29 cellular contexts compared by ENCODE assay signal in genomic region chr13:114017966-114018365, GRCh38. TPM values are rescaled to one million over a fixed set of nuclear protein-coding genes. Genes with fewer than 3 reads are reported as not detected.
"Had no signal": no experiment of that assay in that cellular context is flagged by ENCODE, and none has a peak within 500 bp of the region (broad histone marks: within the 10 kb centered on the region; RNA-seq: fewer than 3 reads in every experiment).

No MANE protein-coding gene starts in this region.

- H3K27ac ChIP-seq: breast epithelium, parathyroid adenoma, psoas muscle, testis, transverse colon had no signal

- H3K4me1 ChIP-seq: breast epithelium, parathyroid adenoma, psoas muscle, testis had no signal

- H3K4me3 Mint-ChIP-seq: activated CD4-positive, alpha-beta memory T cell treated with anti-CD3 and anti-CD28 coated beads for 36 hours; activated CD4-positive, alpha-beta T cell treated with anti-CD3 and anti-CD28 coated beads, Interleukin-2, amount 10 ng/mL, durations not matched to agents 24 days and 14 days; activated T-cell treated with anti-CD3 and anti-CD28 coated beads, Interleukin-2, amount 50 U/mL, for 4 hours; activated T-helper 17 cell treated with anti-CD3 and anti-CD28 coated beads, Interleukin-2, amount 50 U/mL, for 72 hours; central memory CD8-positive, alpha-beta T cell; dendritic cell treated with granulocyte-macrophage colony-stimulating factor and Interleukin-4, amounts not matched to agents 40 ng/mL and 50 ng/mL, for 4 days; endodermal cell; immature natural killer cell had no signal

- H3K27ac Mint-ChIP-seq: activated CD4-positive, alpha-beta memory T cell treated with anti-CD3 and anti-CD28 coated beads for 36 hours; activated CD4-positive, alpha-beta T cell treated with anti-CD3 and anti-CD28 coated beads, Interleukin-2, amount 10 ng/mL, durations not matched to agents 24 days and 14 days; activated T-helper 17 cell treated with anti-CD3 and anti-CD28 coated beads, Interleukin-2, amount 50 U/mL, for 72 hours; dendritic cell treated with granulocyte-macrophage colony-stimulating factor and Interleukin-4, amounts not matched to agents 40 ng/mL and 50 ng/mL, for 4 days; endodermal cell had no signal

- H3K27me3 Mint-ChIP-seq: activated CD4-positive, alpha-beta memory T cell treated with anti-CD3 and anti-CD28 coated beads for 36 hours; activated CD4-positive, alpha-beta T cell treated with anti-CD3 and anti-CD28 coated beads, Interleukin-2, amount 10 ng/mL, durations not matched to agents 24 days and 14 days; activated T-helper 17 cell treated with anti-CD3 and anti-CD28 coated beads, Interleukin-2, amount 50 U/mL, for 72 hours; central memory CD8-positive, alpha-beta T cell; dendritic cell treated with granulocyte-macrophage colony-stimulating factor and Interleukin-4, amounts not matched to agents 40 ng/mL and 50 ng/mL, for 4 days had no signal

- DNase-seq: activated CD4-positive, alpha-beta memory T cell treated with anti-CD3 and anti-CD28 coated beads for 36 hours; activated CD4-positive, alpha-beta T cell treated with anti-CD3 and anti-CD28 coated beads, Interleukin-2, amount 10 ng/mL, durations not matched to agents 24 days and 14 days; activated CD4-positive, CD25-positive, alpha-beta regulatory T cell treated with anti-CD3 and anti-CD28 coated beads, Interleukin-2, amount 50 U/mL, for 72 hours; activated CD8-positive, alpha-beta memory T cell treated with anti-CD3 and anti-CD28 coated beads, Interleukin-2, amount 50 U/mL, for 4 hours; activated gamma-delta T cell treated with Interleukin-2 at 50 U/mL for 16 hours; activated T-cell treated with anti-CD3 and anti-CD28 coated beads, Interleukin-2, amount 50 U/mL, for 4 hours; endodermal cell; foreskin fibroblast; hippocampal formation; immature natural killer cell; kidney; occipital lobe; stimulated activated CD4-positive, alpha-beta T cell treated with anti-CD3 and anti-CD28 coated beads, Interleukin-1b, Interleukin-23, amount 100 ng/mL, for 48 hours; stimulated activated CD4-positive, alpha-beta T cell treated with anti-CD3 and anti-CD28 coated beads, Interleukin-4, amount 100 ng/mL, for 4 hours; stimulated activated CD8-positive, alpha-beta memory T cell treated with anti-CD3 and anti-CD28 coated beads, Interleukin-4, amount 100 ng/mL, for 48 hours; stimulated activated naive CD4-positive, alpha-beta T cell; T-helper 2 cell; testis; transverse colon had no signal

- H3K27me3 ChIP-seq: breast epithelium, testis, transverse colon had no signal

- H3K9me3 ChIP-seq: breast epithelium, psoas muscle, testis, transverse colon had no signal

- H3K4me3 ChIP-seq: breast epithelium, psoas muscle, smooth muscle cell, testis, transverse colon had no signal

- H3K9me3 Mint-ChIP-seq: activated CD4-positive, alpha-beta memory T cell treated with anti-CD3 and anti-CD28 coated beads for 36 hours; activated CD4-positive, alpha-beta T cell treated with anti-CD3 and anti-CD28 coated beads, Interleukin-2, amount 10 ng/mL, durations not matched to agents 24 days and 14 days; activated T-cell treated with anti-CD3 and anti-CD28 coated beads, Interleukin-2, amount 50 U/mL, for 4 hours; activated T-helper 17 cell treated with anti-CD3 and anti-CD28 coated beads, Interleukin-2, amount 50 U/mL, for 72 hours; central memory CD8-positive, alpha-beta T cell; dendritic cell treated with granulocyte-macrophage colony-stimulating factor and Interleukin-4, amounts not matched to agents 40 ng/mL and 50 ng/mL, for 4 days; endodermal cell had no signal

- ATAC-seq: activated T-cell treated with anti-CD3 and anti-CD28 coated beads, Interleukin-2, amount 50 U/mL, for 4 hours; activated T-helper 17 cell treated with anti-CD3 and anti-CD28 coated beads, Interleukin-2, amount 50 U/mL, for 72 hours; esophagus mucosa; psoas muscle; SK-N-SH treated with all-trans-retinoic acid at 6 μM for 48 hours had no signal

- H3K4me1 Mint-ChIP-seq: activated CD4-positive, alpha-beta T cell treated with anti-CD3 and anti-CD28 coated beads, Interleukin-2, amount 10 ng/mL, durations not matched to agents 24 days and 14 days; activated T-helper 17 cell treated with anti-CD3 and anti-CD28 coated beads, Interleukin-2, amount 50 U/mL, for 72 hours; central memory CD8-positive, alpha-beta T cell; endodermal cell had no signal

RNA-seq across cellular contexts. Expression of gene C13orf46, which starts 44.1 kb away (rescaled TPM):
- polyA plus RNA-seq: neural cell had no signal
